In genomic region chr2:121128741-121129659, GRCh38 we compare ENCODE assay signal across 8 cellular contexts.
A peak's percentile ranks its signal among the peaks of the same experiment; 100 is the strongest.
DNase-seq lines count a peak whose midpoint lies in the region; ATAC-seq and TF ChIP-seq lines count a peak whose summit lies in the region.

No MANE protein-coding gene starts in this region.

- H3K4me3 ChIP-seq in SK-N-SH (ENCODE audit: low read depth in 2 of 2, low read length in 1 of 2), result no peak overlapping the region

- TF ChIP-seq EP300 in SK-N-SH (IDR thresholded peaks at IDR 0.05; ENCODE audit: borderline replicate concordance in 1 of 2, low read depth in 1 of 2, low read length in 1 of 2), result no peak

- no peaks in the 10 kb centered on the region for H3F3A ChIP-seq in SK-N-SH (replicated peaks; ENCODE audit: insufficient read depth)

- TF ChIP-seq CTCF in SK-N-SH (IDR thresholded peaks at IDR 0.05), result peak; percentile 19

- no peak for TF ChIP-seq RAD21 in SK-N-SH (IDR thresholded peaks at IDR 0.05; ENCODE audit: low read length)

- peaks cover 15% of the 10 kb centered on the region for H3K27me3 ChIP-seq in SK-N-SH (ENCODE audit: insufficient read depth)

- H3K9ac ChIP-seq in SK-N-SH, result no peak overlapping the region

- H2AFZ ChIP-seq in SK-N-SH (ENCODE audit: low read depth), result no peak overlapping the region

- no peak overlapping the region for H3K4me2 ChIP-seq in SK-N-SH

- no peak for DNase-seq in SK-N-SH
- DNase-seq in LHCN-M2 (ENCODE audit: low read depth), result peak; percentile 21
- peak; percentile 51 for DNase-seq in amniotic epithelial cell (ENCODE audit: low read depth)
- peak; percentile 1 for DNase-seq in kidney glomerular epithelial cell (lab: John Stamatoyannopoulos, UW)

- CTCF ChIA-PET in SK-N-SH (lab: Yijun Ruan, JAX), result interaction anchor here (0.6 to 3.9 kb wide), 7 partner anchors 11 to 433 kb away, joined by 3 to 17 read pairs (median 3); no protein-coding TSS in a partner anchor

- POLR2A ChIA-PET in SK-N-SH (lab: Yijun Ruan, JAX), result no interaction called here

- no peak for ATAC-seq in SK-N-SH treated with all-trans-retinoic acid at 6 μM for 48 hours
- ATAC-seq in HG03159 (IDR thresholded peaks at IDR 0.05; ENCODE audit: unreplicated experiment), result no peak
- no peak for ATAC-seq in HG03108 (IDR thresholded peaks at IDR 0.05; ENCODE audit: unreplicated experiment)
- ATAC-seq in GM21367 (IDR thresholded peaks at IDR 0.05; ENCODE audit: unreplicated experiment), result no peak

- H3K9me2 ChIP-seq in SK-N-SH, result no peaks in the 10 kb centered on the region

- no peaks in the 10 kb centered on the region for H3K9me3 ChIP-seq in SK-N-SH

- 64% methylated on average over 12 of the region's 12 CpGs for WGBS in SK-N-SH (ENCODE audit: low lambda C conversion rate)

- no peaks in the 10 kb centered on the region for H4K20me1 ChIP-seq in SK-N-SH (ENCODE audit: insufficient read depth)

- peaks cover 0 to 9% of the 10 kb centered on the region in 2 experiments; a peak in 1 of 4 replicates for H3K4me1 ChIP-seq in SK-N-SH (ENCODE audit: control insufficient read depth in 1 of 2, insufficient read depth in 2 of 2, low read depth in 1 of 2, low read length in 1 of 2)

- H3K27ac ChIP-seq in SK-N-SH (ENCODE audit: low read depth in 2 of 2, low read length in 1 of 2), result no peak overlapping the region

- no peaks in the 10 kb centered on the region for H3K36me3 ChIP-seq in SK-N-SH (replicated peaks in 1 of 2; ENCODE audit: control insufficient read depth in 1 of 2, insufficient read depth in 2 of 2, low read length in 1 of 2)

- no peaks in the 10 kb centered on the region for H3K79me2 ChIP-seq in SK-N-SH (ENCODE audit: insufficient read depth)

TF ChIP-seq in SK-N-SH, 30 proteins besides CTCF, POLR2A, EP300 and RAD21:
- no peak for TF ChIP-seq IRF3 (IDR thresholded peaks at IDR 0.05; ENCODE audit: low read depth, low read length)
- TF ChIP-seq RCOR1 (IDR thresholded peaks at IDR 0.05; ENCODE audit: low read length), result no peak
- TF ChIP-seq MXI1 (IDR thresholded peaks at IDR 0.05; ENCODE audit: low read depth, low read length), result no peak
- no peak for TF ChIP-seq TCF12 (IDR thresholded peaks at IDR 0.05)
- no peak for TF ChIP-seq ELF1 (IDR thresholded peaks at IDR 0.05)
- TF ChIP-seq, protein P1, sequence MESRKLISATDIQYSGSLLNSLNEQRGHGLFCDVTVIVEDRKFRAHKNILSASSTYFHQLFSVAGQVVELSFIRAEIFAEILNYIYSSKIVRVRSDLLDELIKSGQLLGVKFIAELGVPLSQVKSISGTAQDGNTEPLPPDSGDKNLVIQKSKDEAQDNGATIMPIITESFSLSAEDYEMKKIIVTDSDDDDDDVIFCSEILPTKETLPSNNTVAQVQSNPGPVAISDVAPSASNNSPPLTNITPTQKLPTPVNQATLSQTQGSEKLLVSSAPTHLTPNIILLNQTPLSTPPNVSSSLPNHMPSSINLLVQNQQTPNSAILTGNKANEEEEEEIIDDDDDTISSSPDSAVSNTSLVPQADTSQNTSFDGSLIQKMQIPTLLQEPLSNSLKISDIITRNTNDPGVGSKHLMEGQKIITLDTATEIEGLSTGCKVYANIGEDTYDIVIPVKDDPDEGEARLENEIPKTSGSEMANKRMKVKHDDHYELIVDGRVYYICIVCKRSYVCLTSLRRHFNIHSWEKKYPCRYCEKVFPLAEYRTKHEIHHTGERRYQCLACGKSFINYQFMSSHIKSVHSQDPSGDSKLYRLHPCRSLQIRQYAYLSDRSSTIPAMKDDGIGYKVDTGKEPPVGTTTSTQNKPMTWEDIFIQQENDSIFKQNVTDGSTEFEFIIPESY (IDR thresholded peaks at IDR 0.05; ENCODE audit: borderline replicate concordance, low read depth), result no peak
- TF ChIP-seq CHD2 (IDR thresholded peaks at IDR 0.05; ENCODE audit: low read length, partially characterized antibody), result no peak
- TF ChIP-seq NFIC (IDR thresholded peaks at IDR 0.05; ENCODE audit: borderline replicate concordance), result no peak
- no peak for TF ChIP-seq SMC3 (IDR thresholded peaks at IDR 0.05; ENCODE audit: low read depth, low read length)
- no peak for TF ChIP-seq TEAD4 (IDR thresholded peaks at IDR 0.05; ENCODE audit: borderline replicate concordance, insufficient read depth)
- TF ChIP-seq RXRA (IDR thresholded peaks at IDR 0.05; ENCODE audit: borderline replicate concordance, low read depth), result no peak
- no peak for TF ChIP-seq USF1 (IDR thresholded peaks at IDR 0.05; ENCODE audit: borderline replicate concordance, low read depth)

TF ChIP-seq in SK-N-SH treated with all-trans-retinoic acid at 6 μM for 48 hours, 23 proteins besides CTCF, POLR2A, EP300 and RAD21:
- no peak for TF ChIP-seq SNAI2 (CRISPR knock-in tag; IDR thresholded peaks at IDR 0.05)
- no peak for TF ChIP-seq ARNTL (CRISPR knock-in tag; IDR thresholded peaks at IDR 0.05; ENCODE audit: borderline replicate concordance, low read depth)
- TF ChIP-seq ZNF8 (CRISPR knock-in tag; IDR thresholded peaks at IDR 0.05), result no peak
- TF ChIP-seq, protein P2, sequence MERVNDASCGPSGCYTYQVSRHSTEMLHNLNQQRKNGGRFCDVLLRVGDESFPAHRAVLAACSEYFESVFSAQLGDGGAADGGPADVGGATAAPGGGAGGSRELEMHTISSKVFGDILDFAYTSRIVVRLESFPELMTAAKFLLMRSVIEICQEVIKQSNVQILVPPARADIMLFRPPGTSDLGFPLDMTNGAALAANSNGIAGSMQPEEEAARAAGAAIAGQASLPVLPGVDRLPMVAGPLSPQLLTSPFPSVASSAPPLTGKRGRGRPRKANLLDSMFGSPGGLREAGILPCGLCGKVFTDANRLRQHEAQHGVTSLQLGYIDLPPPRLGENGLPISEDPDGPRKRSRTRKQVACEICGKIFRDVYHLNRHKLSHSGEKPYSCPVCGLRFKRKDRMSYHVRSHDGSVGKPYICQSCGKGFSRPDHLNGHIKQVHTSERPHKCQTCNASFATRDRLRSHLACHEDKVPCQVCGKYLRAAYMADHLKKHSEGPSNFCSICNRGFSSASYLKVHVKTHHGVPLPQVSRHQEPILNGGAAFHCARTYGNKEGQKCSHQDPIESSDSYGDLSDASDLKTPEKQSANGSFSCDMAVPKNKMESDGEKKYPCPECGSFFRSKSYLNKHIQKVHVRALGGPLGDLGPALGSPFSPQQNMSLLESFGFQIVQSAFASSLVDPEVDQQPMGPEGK (CRISPR knock-in tag; IDR thresholded peaks at IDR 0.05; ENCODE audit: borderline replicate concordance), result no peak
- TF ChIP-seq CREB5 (CRISPR knock-in tag; IDR thresholded peaks at IDR 0.05; ENCODE audit: low read depth), result no peak
- no peak for TF ChIP-seq TOX (CRISPR knock-in tag; IDR thresholded peaks at IDR 0.05; ENCODE audit: borderline replicate concordance)
- no peak for TF ChIP-seq PPARA (CRISPR knock-in tag; IDR thresholded peaks at IDR 0.05; ENCODE audit: borderline replicate concordance)
- no peak for TF ChIP-seq ZNF70 (CRISPR knock-in tag; IDR thresholded peaks at IDR 0.05)
- no peak for TF ChIP-seq ESRRG (CRISPR knock-in tag; IDR thresholded peaks at IDR 0.05)
- TF ChIP-seq ZFP3 (CRISPR knock-in tag; IDR thresholded peaks at IDR 0.05), result no peak
